1 cellular context compared by ENCODE assay signal in the genomic region with DNA sequence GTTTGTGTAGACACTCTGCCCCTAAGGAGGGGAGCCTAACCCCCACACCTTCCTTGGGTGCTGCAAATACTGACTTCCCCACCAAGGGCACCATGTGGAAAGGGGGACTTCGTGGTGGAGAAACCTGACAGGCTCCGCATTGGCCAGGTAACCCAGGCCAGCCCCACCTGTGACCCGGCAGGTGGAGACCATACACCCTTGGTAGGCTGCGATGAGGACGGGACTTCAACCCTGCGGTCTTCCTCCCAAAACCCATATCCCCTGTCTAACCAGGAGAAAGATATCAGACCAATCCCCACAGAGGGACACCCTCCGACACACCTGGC.
TF ChIP-seq lines count a peak whose summit lies in the region.

No MANE protein-coding gene starts in this region.

TF ChIP-seq in HEK293, 187 proteins besides CTCF, POLR2A, EP300 and RAD21 (continued from another document):
- no peak for TF ChIP-seq ZBTB20 (tag by site-specific recombination; IDR thresholded peaks at IDR 0.05)
- no peak for TF ChIP-seq ZNF473 (tag by site-specific recombination; IDR thresholded peaks at IDR 0.05)
- no peak for TF ChIP-seq ZNF488 (tag by site-specific recombination; IDR thresholded peaks at IDR 0.05)
- TF ChIP-seq ZNF354C (tag by site-specific recombination; IDR thresholded peaks at IDR 0.05; ENCODE audit: borderline replicate concordance, low read depth): no peak
- TF ChIP-seq HOXD13 (CRISPR knock-in tag; IDR thresholded peaks at IDR 0.05; ENCODE audit: borderline replicate concordance): no peak
- TF ChIP-seq ZNF19 (tag by site-specific recombination; IDR thresholded peaks at IDR 0.05; ENCODE audit: low read depth): no peak
